In the genomic region with DNA sequence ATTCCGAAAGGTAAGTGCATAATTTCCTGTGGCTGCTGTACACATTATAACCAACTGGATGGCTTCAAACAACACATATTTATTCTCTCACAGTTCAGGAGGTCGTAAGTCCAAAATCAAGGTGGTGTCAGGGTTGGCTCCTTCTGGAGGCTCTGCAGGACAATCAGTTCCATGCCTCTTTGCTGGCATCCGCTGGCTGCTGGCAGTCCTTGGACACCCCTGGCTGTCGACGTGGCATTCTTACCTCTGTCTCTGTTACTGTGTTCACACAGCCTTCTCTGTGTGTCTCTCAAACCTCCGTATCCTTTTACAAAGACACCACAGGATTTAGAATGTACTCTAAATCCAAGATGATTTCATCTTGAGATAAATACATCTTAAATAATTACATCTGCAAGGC, we compare ENCODE assay signal across 27 cellular contexts.
"Had no signal": no experiment of that assay in that cellular context is flagged by ENCODE, and none has a peak within 500 bp of the region (broad histone marks: within the 10 kb centered on the region; RNA-seq: fewer than 3 reads in every experiment).

No MANE protein-coding gene starts in this region.

- ATAC-seq: left lobe of liver; mucosa of descending colon; naive thymus-derived CD4-positive, alpha-beta T cell; natural killer cell treated with Interleukin-12 subunit alpha and Interleukin-12 subunit beta and Interleukin-15 and Interleukin-18, amount 100 ng/mL, for 72 hours; pancreas; right lobe of liver; stimulated activated naive B cell treated with anti-CD40 and anti-IgM and Interleukin-4, amounts not matched to agents 10 μg/mL and 1 μg/mL and 100 μg/mL, for 72 hours; stimulated activated naive CD8-positive, alpha-beta T cell treated with anti-CD3 and anti-CD28 coated beads, Interleukin-15, Interleukin-2, amounts not matched to agents 100 U/mL and 50 U/mL, for 24 hours had no signal

- DNase-seq: head of caudate nucleus; islet precursor cell; mesendoderm; midbrain; mucosa of descending colon; naive thymus-derived CD4-positive, alpha-beta T cell; nucleus accumbens; pancreas; posterior cingulate gyrus; retina; right lobe of liver; stimulated activated CD4-positive, alpha-beta T cell treated with anti-CD3 and anti-CD28 coated beads, Interleukin-1b, Interleukin-23, amount 100 ng/mL, for 48 hours; stimulated activated CD4-positive, alpha-beta T cell treated with anti-CD3 and anti-CD28 coated beads, Interleukin-2, amount 100 ng/mL, for 48 hours; stimulated activated naive B cell treated with anti-CD40 and anti-IgM and Interleukin-4, amounts not matched to agents 10 μg/mL and 1 μg/mL and 100 μg/mL, for 72 hours; stimulated activated naive CD8-positive, alpha-beta T cell treated with anti-CD3 and anti-CD28 coated beads, Interleukin-15, Interleukin-2, amounts not matched to agents 100 U/mL and 50 U/mL, for 24 hours; stomach; testis; thyroid gland; transverse colon; upper lobe of left lung had no signal

- H3K36me3 ChIP-seq: pancreas, prostate gland, right lobe of liver, stomach, thyroid gland, transverse colon, upper lobe of left lung, vagina had no signal

- H3K4me1 ChIP-seq: pancreas, prostate gland, right lobe of liver, stomach, testis, thyroid gland, transverse colon, upper lobe of left lung, vagina had no signal

- H3K27ac ChIP-seq: hepatocyte, pancreas, prostate gland, right lobe of liver, stomach, testis, thyroid gland, transverse colon, upper lobe of left lung, vagina had no signal

- H3K4me3 ChIP-seq: hepatocyte, lung, mucosa of descending colon, pancreas, prostate gland, right lobe of liver, smooth muscle cell, stomach, testis, thyroid gland, transverse colon, upper lobe of left lung, vagina had no signal

- H3K9me3 ChIP-seq: pancreas, prostate gland, right lobe of liver, stomach, testis, thyroid gland, transverse colon, upper lobe of left lung, vagina had no signal

- H3K27me3 ChIP-seq: hepatocyte, pancreas, right lobe of liver, stomach, testis, thyroid gland, transverse colon, upper lobe of left lung, vagina had no signal
